8 cellular contexts compared by ENCODE assay signal in the genomic region with DNA sequence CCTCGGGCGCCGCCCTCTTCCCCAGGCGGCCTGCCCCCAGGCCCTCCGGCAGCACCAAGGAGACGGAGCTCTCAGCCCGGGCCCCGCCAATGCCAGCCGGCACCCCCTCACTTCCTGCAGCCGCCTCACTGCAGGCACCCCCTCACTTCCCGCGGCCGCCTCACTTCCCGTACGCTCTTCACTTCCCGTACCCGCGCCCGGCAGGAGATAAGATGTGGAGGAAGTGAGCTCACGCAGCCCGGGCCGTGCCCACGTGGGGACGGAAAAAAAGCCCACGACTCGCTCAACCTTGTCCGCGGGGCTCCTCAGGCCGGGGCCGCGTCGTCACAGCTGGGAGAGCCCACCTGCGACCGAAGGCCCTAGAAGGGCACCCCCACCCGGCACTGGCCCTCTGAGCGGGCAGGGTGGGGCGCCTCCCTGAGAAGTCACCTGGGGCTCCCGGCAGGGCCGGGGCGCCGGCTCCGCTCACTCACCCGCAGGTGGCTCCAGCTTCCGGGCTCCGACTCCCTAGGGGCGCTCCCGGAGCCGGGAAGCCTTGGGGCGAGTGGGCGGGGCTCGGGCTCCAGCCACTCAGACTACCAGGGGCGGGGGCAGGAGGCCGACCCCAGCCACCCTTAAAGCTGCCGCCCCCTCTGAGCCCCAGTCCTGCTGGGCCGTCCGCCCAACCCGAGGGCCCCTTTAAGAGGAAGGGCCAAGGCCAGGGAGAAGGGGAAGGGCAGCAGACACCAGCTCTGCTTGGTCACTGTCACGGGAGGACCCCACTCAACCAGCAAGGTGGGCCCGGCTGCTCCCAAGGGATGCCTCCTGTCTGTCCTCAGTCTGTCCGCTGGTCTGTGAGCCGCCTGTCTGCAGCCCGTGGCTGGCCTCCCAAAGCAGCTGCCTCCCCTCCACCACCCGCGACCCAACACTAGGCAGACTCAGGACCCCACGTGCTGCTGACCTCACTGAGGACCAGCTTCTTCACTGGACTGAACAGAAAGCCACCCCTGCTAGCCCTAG. TPM values are rescaled to one million over a fixed set of nuclear protein-coding genes. Genes with fewer than 3 reads are reported as not detected.
DNase-seq lines count a peak whose midpoint lies in the region; ATAC-seq, FAIRE-seq and TF ChIP-seq lines count a peak whose summit lies in the region.

No MANE protein-coding gene starts in this region.

- 7% methylated on average over 47 of the region's 65 CpGs; no CpG with 5 or more reads in 1 of the 2 experiments for WGBS in H1 (ENCODE audit: extremely low coverage in 1 of 2, insufficient coverage in 1 of 2, insufficient read length in 1 of 2, insufficient replicate concordance in 2 of 2, low coverage in 1 of 2, low lambda C conversion rate in 2 of 2, missing lambda C conversion rate in 1 of 2), 2 experiments
- no CpG with 5 or more reads among the region's 65 CpGs for WGBS in mesendoderm (ENCODE audit: extremely low coverage, insufficient coverage, low lambda C conversion rate)

- H4K5ac ChIP-seq in H1 (ENCODE audit: insufficient read length, low read depth, low read length) (no peak overlapping the region), mesendoderm (ENCODE audit: low read length) (no peak overlapping the region)

- peak overlapping the region in 3 of 4 experiments; percentile 35 to 58 (median 51); a peak in 6 of 7 replicates for H3K9ac ChIP-seq in H1 (replicated peaks in 1 of 4; ENCODE audit: extremely low read depth in 1 of 4, low read depth in 3 of 4, low read length in 3 of 4)
- peak overlapping the region; percentile 78 for H3K9ac ChIP-seq in mesendoderm (ENCODE audit: low read length)

- no peak overlapping the region for H2BK120ac ChIP-seq in H1 (replicated peaks; ENCODE audit: low read depth, low read length)
- no peak overlapping the region for H2BK120ac ChIP-seq in mesendoderm (ENCODE audit: low read depth, low read length)

- CTCF ChIA-PET in H1 (lab: Charles Lee; ENCODE audit: partially characterized antibody) = interaction anchor here (0.8 to 9.3 kb wide), 13 partner anchors 8 to 344 kb away, joined by 3 to 105 read pairs (median 4); partner anchors contain the start of gene PISD

- peaks cover 0 to 62% of the 10 kb centered on the region in 2 experiments; a peak in 2 of 4 replicates for H3K79me2 ChIP-seq in H1 (ENCODE audit: control insufficient read depth in 1 of 2, insufficient read depth in 2 of 2, low read length in 2 of 2)
- H3K79me2 ChIP-seq in mesendoderm (ENCODE audit: control insufficient read depth, insufficient read depth, low read length) = peaks cover 35% of the 10 kb centered on the region

- H3K9me3 ChIP-seq in H1 (ENCODE audit: insufficient read depth in 2 of 2, low read depth in 1 of 2, low read length in 1 of 2) = no peaks in the 10 kb centered on the region

- H3K27ac ChIP-seq in H1 (ENCODE audit: low read depth, low read length) (no peak overlapping the region), mesendoderm (ENCODE audit: low read depth, low read length) (no peak overlapping the region)

- no peak overlapping the region for H3K23ac ChIP-seq in H1 (ENCODE audit: insufficient read length)
- peak overlapping the region; percentile 59 for H3K23ac ChIP-seq in mesendoderm (ENCODE audit: low read length)

- H2BK5ac ChIP-seq in H1 (ENCODE audit: low read depth, low read length) (peak overlapping the region; percentile 87; the same call in 1 of the 2 replicates), mesendoderm (ENCODE audit: low read length) (no peak overlapping the region)

- H3K4me3 ChIP-seq in H1 (ENCODE audit: extremely low read depth in 1 of 4, insufficient read depth in 2 of 4, low read depth in 3 of 4, low read length in 4 of 4) (peak overlapping the region; percentile 58 to 97 (median 60)), mesendoderm (ENCODE audit: low read length) (peak overlapping the region; percentile 68)

- H3K18ac ChIP-seq in H1 (ENCODE audit: extremely low read depth, low read length) = peak overlapping the region; percentile 89
- H3K18ac ChIP-seq in mesendoderm (ENCODE audit: low read length) = peak overlapping the region; percentile 62

- H2BK20ac ChIP-seq in H1 (ENCODE audit: low read length) = no peak overlapping the region

- no peak overlapping the region; the same call in 1 of the 2 replicates for H2AFZ ChIP-seq in H1 (ENCODE audit: low read length)

- H4K8ac ChIP-seq in H1 (ENCODE audit: extremely low read depth, insufficient read depth, low read length) (peak overlapping the region; percentile 87), mesendoderm (ENCODE audit: low read depth, low read length) (no peak overlapping the region)

- POLR2A ChIA-PET in H1 (lab: Charles Lee; ENCODE audit: partially characterized antibody) = interaction anchor here (0.7 to 2.8 kb wide), 8 partner anchors 10 to 284 kb away, joined by 3 to 24 read pairs (median 8); partner anchors contain the start of genes DEPDC5, PATZ1, PISD and PRR14L

- H2BK15ac ChIP-seq in H1 (ENCODE audit: low read length) (peak overlapping the region; percentile 12; the same call in 1 of the 2 replicates), mesendoderm (replicated peaks; ENCODE audit: low read depth) (no peak overlapping the region)

- peaks cover 5 to 31% (median 23%) of the 10 kb centered on the region in 4 experiments for H3K4me1 ChIP-seq in H1 (replicated peaks in 1 of 4; ENCODE audit: control insufficient read depth in 3 of 4, insufficient read depth in 4 of 4, low read length in 3 of 4)
- peaks cover 4% of the 10 kb centered on the region for H3K4me1 ChIP-seq in mesendoderm (ENCODE audit: control insufficient read depth, low read depth, low read length)

- TF ChIP-seq EP300 in H1 (IDR thresholded peaks at IDR 0.05; ENCODE audit: borderline replicate concordance in 1 of 2, low read depth in 2 of 2, low read length in 2 of 2) = no peak

- H3K56ac ChIP-seq in H1 (replicated peaks; ENCODE audit: insufficient read length, low read depth, low read length) = peak overlapping the region; percentile 47
- H3K56ac ChIP-seq in mesendoderm (ENCODE audit: low read length) = peak overlapping the region; percentile 89

- H3K4me2 ChIP-seq in H1 (ENCODE audit: insufficient read depth in 1 of 2, low read depth in 2 of 2, low read length in 2 of 2) (peak overlapping the region; percentile 69 to 96), mesendoderm (ENCODE audit: low read length) (peak overlapping the region; percentile 73)

- no peak; a peak in 1 of 3 replicates for TF ChIP-seq POLR2A in H1 (IDR thresholded peaks at IDR 0.05; ENCODE audit: control extremely low read depth in 1 of 2, low read depth in 2 of 2, low read length in 2 of 2)

- peak overlapping the region; percentile 62; the same call in 1 of the 2 replicates for H2BK12ac ChIP-seq in H1 (ENCODE audit: low read depth, low read length)

- no peaks in the 10 kb centered on the region for H3K36me3 ChIP-seq in H1 (ENCODE audit: control insufficient read depth in 2 of 4, insufficient read depth in 4 of 4, low read length in 3 of 4)
- peaks cover 2% of the 10 kb centered on the region for H3K36me3 ChIP-seq in mesendoderm (ENCODE audit: control insufficient read depth, insufficient read depth, low read length)

- H4K20me1 ChIP-seq in H1 (replicated peaks in 1 of 2; ENCODE audit: control insufficient read depth in 1 of 2, insufficient read depth in 2 of 2, low read length in 2 of 2) = peaks cover 19 to 41% of the 10 kb centered on the region in 2 experiments

- DNase-seq in NCI-H2081 (lab: John Stamatoyannopoulos, UW) = peak; percentile 61 to 68
- DNase-seq in NCI-H2081 treated with DMSO at 0.1 percent for 48 hours (lab: John Stamatoyannopoulos, UW) = no peak
- DNase-seq in NOMO-1 treated with DMSO at 0.1 percent for 48 hours (lab: John Stamatoyannopoulos, UW; ENCODE audit: unreplicated experiment) = peak; percentile 91
- peak; percentile 67 to 72 (median 72) for DNase-seq in activated CD8-positive, alpha-beta memory T cell treated with anti-CD3 and anti-CD28 coated beads for 48 hours (ENCODE audit: low read depth in 2 of 3, low spot score in 2 of 3)
- peak; percentile 53 to 88 for DNase-seq in H1 (ENCODE audit: low read depth in 1 of 2, low spot score in 2 of 2)
- DNase-seq in mesendoderm = peak; percentile 84
- peak; percentile 76 for DNase-seq in stimulated activated CD8-positive, alpha-beta memory T cell treated with anti-CD3 and anti-CD28 coated beads, Interleukin-12 subunit alpha, Interleukin-12 subunit beta, amount 100 ng/mL, for 4 hours (ENCODE audit: low read depth)

- no peak for TF ChIP-seq RAD21 in H1 (IDR thresholded peaks at IDR 0.05 in 1 of 2, conservative IDR thresholded peaks at IDR 0.05 in 1 of 2; ENCODE audit: low read depth in 2 of 2, low read length in 2 of 2)

- peak; percentile 42 for ATAC-seq in HG03139 (IDR thresholded peaks at IDR 0.05; ENCODE audit: unreplicated experiment)

- no peak for FAIRE-seq in H1 (lab: Jason Lieb, UNC)

- peaks cover 46% of the 10 kb centered on the region for H3K79me1 ChIP-seq in H1 (ENCODE audit: low read depth, low read length)
- peaks cover 37% of the 10 kb centered on the region for H3K79me1 ChIP-seq in mesendoderm (ENCODE audit: low read length)

- H2AK5ac ChIP-seq in H1 (ENCODE audit: low read depth, low read length) (peak overlapping the region; percentile 10; the same call in 1 of the 2 replicates), mesendoderm (ENCODE audit: low read length) (no peak overlapping the region)

- no peaks in the 10 kb centered on the region for H3K27me3 ChIP-seq in H1 (replicated peaks in 1 of 4; ENCODE audit: control insufficient read depth in 3 of 4, extremely low read depth in 1 of 4, insufficient read depth in 3 of 4, low read length in 3 of 4)
- no peaks in the 10 kb centered on the region for H3K27me3 ChIP-seq in mesendoderm (ENCODE audit: insufficient read depth, low read length, poor library complexity)

- H4K91ac ChIP-seq in H1 (replicated peaks; ENCODE audit: insufficient read length, low read length) = no peak overlapping the region

- H3K4ac ChIP-seq in H1 (replicated peaks; ENCODE audit: insufficient read length, low read depth, low read length) = no peak overlapping the region
- no peak overlapping the region for H3K4ac ChIP-seq in mesendoderm (ENCODE audit: low read depth, low read length)

- no peak for TF ChIP-seq CTCF in H1 (IDR thresholded peaks at IDR 0.05; ENCODE audit: control extremely low read depth in 1 of 3, insufficient read depth in 1 of 3, low read depth in 1 of 3, low read length in 3 of 3)

- H3K23me2 ChIP-seq in H1 (ENCODE audit: low read depth, low read length) = peaks cover 14% of the 10 kb centered on the region; the same call in 1 of the 2 replicates

- no peak overlapping the region for H3K14ac ChIP-seq in H1 (ENCODE audit: insufficient read length)

RNA-seq across cellular contexts. Expression of gene PISD, which starts 31.4 kb away (rescaled TPM):
- 46.0 and 47.8 TPM in 2 replicates for total RNA-seq in H1 (2021; fragmentation: NEBNext Ultra II Directional; extraction: Animal tissue kit (Norgen Biotek cat#: 25700))
- 48.2 and 74.5 TPM in 2 replicates for polyA plus RNA-seq in H1 (2011; rRNA removed)
- polyA plus RNA-seq in H1 (2011; cell fraction: cytosol; rRNA removed) = 50.7 TPM
- 82.6 TPM for polyA plus RNA-seq in H1 (2011; cell fraction: nucleus; rRNA removed)
- 28.1 to 40.3 TPM (median 36.9 TPM) in 4 replicates for polyA plus RNA-seq in H1 (2012, experiment 1 of 2)
- polyA plus RNA-seq in H1 (2012, experiment 2 of 2) = 32.5 TPM
- 35.2 TPM for polyA plus RNA-seq in H1 (2013, experiment 1 of 2)
- 34.6 TPM for polyA plus RNA-seq in H1 (2013, experiment 2 of 2)
- 25.0 and 35.5 TPM in 2 replicates for polyA minus RNA-seq in H1 (2011; rRNA and poly(A)+ RNA removed)
- 30.1 TPM for polyA minus RNA-seq in H1 (2011; cell fraction: cytosol; rRNA and poly(A)+ RNA removed)
- polyA minus RNA-seq in H1 (2011; cell fraction: nucleus; rRNA and poly(A)+ RNA removed) = 29.5 TPM
- 26.7 TPM for polyA plus RNA-seq in mesendoderm (2013, experiment 1 of 2)
- 26.6 TPM for polyA plus RNA-seq in mesendoderm (2013, experiment 2 of 2)
